Comparison of ENCODE assay signal across 11 cellular contexts in the genomic region with DNA sequence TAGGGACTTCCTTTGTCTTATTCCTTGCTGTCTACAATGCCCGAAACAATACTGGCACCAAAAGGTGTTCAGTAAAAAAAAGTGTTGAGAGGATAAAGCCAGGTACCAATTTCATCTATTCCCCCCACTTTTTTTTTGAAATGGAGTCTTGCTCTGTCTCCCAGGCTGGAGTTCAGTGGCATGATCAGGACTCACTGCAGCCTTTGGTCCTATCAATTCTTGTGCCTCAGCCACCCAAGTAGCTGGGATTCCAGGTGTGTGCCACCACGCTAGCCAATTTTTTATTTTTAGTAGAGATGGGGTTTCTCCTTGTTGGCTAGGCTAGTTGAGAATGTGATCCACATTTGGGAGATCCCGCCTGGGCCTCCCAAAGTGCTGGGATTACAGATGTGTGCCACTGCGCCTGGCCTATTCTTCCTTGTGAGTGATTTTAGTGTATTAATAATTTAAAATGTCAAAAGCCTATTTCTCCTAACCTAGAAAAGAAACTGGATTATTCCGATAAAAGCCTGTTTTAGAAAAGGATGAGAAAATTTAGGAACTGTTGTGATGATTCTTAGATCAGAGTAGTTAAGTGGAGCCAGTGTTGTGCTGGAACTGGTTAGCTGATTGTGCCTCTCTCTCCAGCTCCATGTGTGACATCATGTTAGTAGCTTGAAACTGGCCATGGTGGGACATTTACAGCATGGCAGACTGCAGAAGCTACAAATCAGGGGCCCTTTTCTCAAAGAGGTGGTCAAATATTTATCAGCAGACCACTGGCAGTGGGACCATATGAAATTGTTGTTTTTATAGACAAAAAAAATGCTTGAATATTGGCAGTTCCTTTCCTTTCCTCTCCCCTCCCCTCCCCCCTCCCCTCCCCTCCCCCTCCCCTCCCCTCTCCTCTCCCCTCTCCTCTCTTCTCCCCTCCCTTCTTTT. TPM values are rescaled to one million over a fixed set of nuclear protein-coding genes. Genes with fewer than 3 reads are reported as not detected.
A peak's percentile ranks its signal among the peaks of the same experiment; 100 is the strongest.
DNase-seq lines count a peak whose midpoint lies in the region; ATAC-seq lines count a peak whose summit lies in the region.
"Had no signal": no experiment of that assay in that cellular context is flagged by ENCODE, and none has a peak within 500 bp of the region (broad histone marks: within the 10 kb centered on the region; RNA-seq: fewer than 3 reads in every experiment).

No MANE protein-coding gene starts in this region.

- H3K4me1 Mint-ChIP-seq in activated CD4-positive, alpha-beta T cell treated with anti-CD3 and anti-CD28 coated beads, Interleukin-2, amount 10 ng/mL, durations not matched to agents 7 days and 5 days, result peaks cover 83% of the 10 kb centered on the region
- H3K4me1 Mint-ChIP-seq in central memory CD8-positive, alpha-beta T cell, result peaks cover 74% of the 10 kb centered on the region
- H3K4me1 Mint-ChIP-seq in stimulated activated naive B cell treated with anti-CD40 and anti-IgM and Interleukin-4, amounts not matched to agents 10 μg/mL and 1 μg/mL and 100 μg/mL, for 72 hours, result peaks cover 40 to 68% of the 10 kb centered on the region in 2 donors

- ATAC-seq in central memory CD8-positive, alpha-beta T cell (replicated peaks; ENCODE audit: extremely low read depth, poor library complexity, severe bottlenecking), result no peak
- no peak for ATAC-seq in stimulated activated naive B cell treated with anti-CD40 and anti-IgM and Interleukin-4, amounts not matched to agents 10 μg/mL and 1 μg/mL and 100 μg/mL, for 72 hours (replicated peaks)

- POLR2A ChIA-PET in activated CD4-positive, alpha-beta T cell treated with anti-CD3 and anti-CD28 coated beads, Interleukin-2, amount 10 ng/mL, durations not matched to agents 7 days and 5 days (lab: Charles Lee), result interaction anchor here (0.7 kb wide), 1 partner anchor 133 kb away, joined by 4 read pairs; no protein-coding TSS in a partner anchor

- no peaks in the 10 kb centered on the region for H3K27me3 Mint-ChIP-seq in activated CD4-positive, alpha-beta T cell treated with anti-CD3 and anti-CD28 coated beads, Interleukin-2, amount 10 ng/mL, durations not matched to agents 7 days and 5 days
- no peaks in the 10 kb centered on the region for H3K27me3 Mint-ChIP-seq in central memory CD8-positive, alpha-beta T cell
- H3K27me3 Mint-ChIP-seq in stimulated activated naive B cell treated with anti-CD40 and anti-IgM and Interleukin-4, amounts not matched to agents 10 μg/mL and 1 μg/mL and 100 μg/mL, for 72 hours, result no peaks in the 10 kb centered on the region

- peaks cover 62% of the 10 kb centered on the region for H3K36me3 Mint-ChIP-seq in activated CD4-positive, alpha-beta T cell treated with anti-CD3 and anti-CD28 coated beads, Interleukin-2, amount 10 ng/mL, durations not matched to agents 7 days and 5 days (ENCODE audit: low read depth)
- peaks cover 58% of the 10 kb centered on the region for H3K36me3 Mint-ChIP-seq in central memory CD8-positive, alpha-beta T cell (ENCODE audit: insufficient read depth)
- peaks cover 14 to 40% of the 10 kb centered on the region in 2 donors for H3K36me3 Mint-ChIP-seq in stimulated activated naive B cell treated with anti-CD40 and anti-IgM and Interleukin-4, amounts not matched to agents 10 μg/mL and 1 μg/mL and 100 μg/mL, for 72 hours

- H3K4me3 Mint-ChIP-seq in activated CD4-positive, alpha-beta T cell treated with anti-CD3 and anti-CD28 coated beads, Interleukin-2, amount 10 ng/mL, durations not matched to agents 7 days and 5 days, result peak overlapping the region; percentile 54
- H3K4me3 Mint-ChIP-seq in central memory CD8-positive, alpha-beta T cell, result peak overlapping the region; percentile 44
- peak overlapping the region; percentile 51 to 62 for H3K4me3 Mint-ChIP-seq in stimulated activated naive B cell treated with anti-CD40 and anti-IgM and Interleukin-4, amounts not matched to agents 10 μg/mL and 1 μg/mL and 100 μg/mL, for 72 hours

- H3K27ac Mint-ChIP-seq in activated CD4-positive, alpha-beta T cell treated with anti-CD3 and anti-CD28 coated beads, Interleukin-2, amount 10 ng/mL, durations not matched to agents 7 days and 5 days, result peak overlapping the region; percentile 96
- H3K27ac Mint-ChIP-seq in central memory CD8-positive, alpha-beta T cell (ENCODE audit: low read depth), result peak overlapping the region; percentile 96
- H3K27ac Mint-ChIP-seq in stimulated activated naive B cell treated with anti-CD40 and anti-IgM and Interleukin-4, amounts not matched to agents 10 μg/mL and 1 μg/mL and 100 μg/mL, for 72 hours, result peak overlapping the region; percentile 90

- CTCF ChIA-PET in activated CD4-positive, alpha-beta T cell treated with anti-CD3 and anti-CD28 coated beads, Interleukin-2, amount 10 ng/mL, durations not matched to agents 7 days and 5 days (lab: Charles Lee), result interaction anchor here (0.7 to 2.1 kb wide), 4 partner anchors 9 to 73 kb away, joined by 3 to 10 read pairs (median 4); a partner anchor contains a TSS

- peak; percentile 11 for DNase-seq in activated CD4-positive, alpha-beta T cell treated with anti-CD3 and anti-CD28 coated beads, Interleukin-2, amount 10 ng/mL, durations not matched to agents 7 days and 5 days
- no peak for DNase-seq in activated CD4-positive, alpha-beta T cell treated with anti-CD3 and anti-CD28 coated beads, Interleukin-2, amount 50 U/mL, for 1 hour
- DNase-seq in OCI-M1 (lab: John Stamatoyannopoulos, UW) (peak; percentile 40), epidermal melanocyte (ENCODE audit: insufficient read length, low spot score) (no peak), NCI-H1092 (lab: John Stamatoyannopoulos, UW) (no peak)
- DNase-seq in central memory CD8-positive, alpha-beta T cell (ENCODE audit: low spot score in 2 of 2), result no peak
- no peak for DNase-seq in stimulated activated naive B cell treated with anti-CD40 and anti-IgM and Interleukin-4, amounts not matched to agents 10 μg/mL and 1 μg/mL and 100 μg/mL, for 72 hours
- DNase-seq in activated CD4-positive, CD25-positive, alpha-beta regulatory T cell (lab: John Stamatoyannopoulos, UW), result no peak
- DNase-seq: cerebellar nuclear complex, NCI-H1694, SHP77 had no signal

- peaks cover 2% of the 10 kb centered on the region for H3K9me3 Mint-ChIP-seq in activated CD4-positive, alpha-beta T cell treated with anti-CD3 and anti-CD28 coated beads, Interleukin-2, amount 10 ng/mL, durations not matched to agents 7 days and 5 days
- no peaks in the 10 kb centered on the region for H3K9me3 Mint-ChIP-seq in central memory CD8-positive, alpha-beta T cell
- peaks cover 0 to 1% of the 10 kb centered on the region in 2 donors for H3K9me3 Mint-ChIP-seq in stimulated activated naive B cell treated with anti-CD40 and anti-IgM and Interleukin-4, amounts not matched to agents 10 μg/mL and 1 μg/mL and 100 μg/mL, for 72 hours

RNA-seq across cellular contexts. Expression of a gene that starts 14.3 kb away (rescaled TPM):
- total RNA-seq in activated CD4-positive, alpha-beta T cell treated with anti-CD3 and anti-CD28 coated beads, Interleukin-2, amount 10 ng/mL, durations not matched to agents 7 days and 5 days, result 100 to 1,000 TPM; 145 TPM

Comparison
In these comparisons a context has a peak if more than half of its experiments do, and no peak if none do; other contexts are left out.
1. DNase-seq: peak in activated CD4-positive, alpha-beta T cell treated with anti-CD3 and anti-CD28 coated beads, Interleukin-2, amount 10 ng/mL, durations not matched to agents 7 days and 5 days (single experiment) and OCI-M1 (single experiment); none in activated CD4-positive, alpha-beta T cell treated with anti-CD3 and anti-CD28 coated beads, Interleukin-2, amount 50 U/mL, for 1 hour (single experiment), central memory CD8-positive, alpha-beta T cell (0 of 2), stimulated activated naive B cell treated with anti-CD40 and anti-IgM and Interleukin-4, amounts not matched to agents 10 μg/mL and 1 μg/mL and 100 μg/mL, for 72 hours (single experiment), epidermal melanocyte (single experiment), activated CD4-positive, CD25-positive, alpha-beta regulatory T cell (0 of 4) and NCI-H1092 (single experiment).
2. Peak in every context shown above with its lines, with median percentiles within 50 percentile points of each other: H3K27ac Mint-ChIP-seq and H3K4me3 Mint-ChIP-seq.